In the genomic region with DNA sequence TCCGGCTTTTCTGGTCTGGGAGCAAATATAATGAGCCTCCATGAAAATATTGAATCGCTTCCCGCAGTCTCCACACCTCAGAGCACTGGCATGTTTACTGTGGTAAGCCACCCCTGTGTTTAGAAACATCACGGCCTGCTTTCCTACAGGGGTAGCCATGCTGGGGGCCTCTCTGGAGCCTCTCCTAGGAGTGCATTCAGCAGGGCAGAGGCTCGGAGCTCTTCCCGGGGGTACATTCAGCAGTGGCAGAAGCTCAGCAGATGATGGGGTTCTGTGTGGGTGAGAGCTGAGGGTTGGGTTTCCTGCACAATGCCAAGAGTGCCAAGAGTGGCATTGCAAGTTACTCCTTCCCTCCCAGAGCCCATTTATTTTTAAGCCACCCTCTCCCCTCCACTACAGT, we compare ENCODE assay signal across 19 cellular contexts.
DNase-seq lines count a peak whose midpoint lies in the region; ATAC-seq, FAIRE-seq and TF ChIP-seq lines count a peak whose summit lies in the region.
"Had no signal": no experiment of that assay in that cellular context is flagged by ENCODE, and none has a peak within 500 bp of the region (broad histone marks: within the 10 kb centered on the region; RNA-seq: fewer than 3 reads in every experiment).

No MANE protein-coding gene starts in this region.

- BruUV-seq in Calu3 (replicated peaks; lab: Mats Ljungman, UMichigan) = no TSS peak

- no peaks in the 10 kb centered on the region for H3K79me2 ChIP-seq in H1 (ENCODE audit: control insufficient read depth in 1 of 2, insufficient read depth in 2 of 2, low read length in 2 of 2)

- no peak overlapping the region for H2BK120ac ChIP-seq in H1 (replicated peaks; ENCODE audit: low read depth, low read length)

- CTCF ChIA-PET in H1 (lab: Charles Lee; ENCODE audit: partially characterized antibody) (interaction anchor here (0.7 to 2.5 kb wide), 3 partner anchors 11 to 33 kb away, joined by 3 to 7 read pairs (median 4); no protein-coding TSS in a partner anchor), Calu3 (lab: Charles Lee) (no interaction called here)

- FAIRE-seq in H1 (lab: Jason Lieb, UNC) = no peak
- FAIRE-seq: D721Med had no signal

- no peak for TF ChIP-seq POLR2A in H1 (IDR thresholded peaks at IDR 0.05; ENCODE audit: control extremely low read depth in 1 of 2, low read depth in 2 of 2, low read length in 2 of 2)

- H3K4me1 ChIP-seq in H1 (replicated peaks in 1 of 4; ENCODE audit: control insufficient read depth in 3 of 4, insufficient read depth in 4 of 4, low read length in 3 of 4) = peaks cover 0 to 3% (median 0%) of the 10 kb centered on the region in 4 experiments; a peak in 2 of 7 replicates
- H3K4me1 ChIP-seq: prostate gland had no signal

- H4K8ac ChIP-seq in H1 (ENCODE audit: extremely low read depth, insufficient read depth, low read length) = no peak overlapping the region

- H2AK5ac ChIP-seq in H1 (ENCODE audit: low read depth, low read length) = peak overlapping the region; percentile 6; the same call in 1 of the 2 replicates

- peak overlapping the region in 1 of 2 experiments; percentile 84; a peak in 1 of 4 replicates for H3K4me2 ChIP-seq in H1 (ENCODE audit: insufficient read depth in 1 of 2, low read depth in 2 of 2, low read length in 2 of 2)

- H2BK12ac ChIP-seq in H1 (ENCODE audit: low read depth, low read length) = no peak overlapping the region

- no peak overlapping the region for H4K5ac ChIP-seq in H1 (ENCODE audit: insufficient read length, low read depth, low read length)

- TF ChIP-seq EP300 in H1 (IDR thresholded peaks at IDR 0.05; ENCODE audit: borderline replicate concordance in 1 of 2, low read depth in 2 of 2, low read length in 2 of 2) = no peak

- H2BK15ac ChIP-seq in H1 (ENCODE audit: low read length) = no peak overlapping the region

- no peak for ATAC-seq in stimulated activated effector memory CD8-positive, alpha-beta T cell treated with anti-CD3 and anti-CD28 coated beads, Interleukin-12 subunit alpha, Interleukin-12 subunit beta, amount 100 ng/mL, for 72 hours
- ATAC-seq: gastrocnemius medialis had no signal

- 92% methylated on average over 6 of the region's 6 CpGs; no CpG with 5 or more reads in 1 of the 2 experiments for WGBS in H1 (ENCODE audit: extremely low coverage in 1 of 2, insufficient coverage in 1 of 2, insufficient read length in 1 of 2, insufficient replicate concordance in 2 of 2, low coverage in 1 of 2, low lambda C conversion rate in 2 of 2, missing lambda C conversion rate in 1 of 2), 2 experiments

- no peak overlapping the region for H3K23ac ChIP-seq in H1 (ENCODE audit: insufficient read length)

- POLR2A ChIA-PET in H1 (lab: Charles Lee; ENCODE audit: partially characterized antibody) = no interaction called here

- H3K4me1 Mint-ChIP-seq in stimulated activated effector memory CD8-positive, alpha-beta T cell treated with anti-CD3 and anti-CD28 coated beads, Interleukin-12 subunit alpha, Interleukin-12 subunit beta, amount 100 ng/mL, for 72 hours = no peaks in the 10 kb centered on the region
- no peaks in the 10 kb centered on the region for H3K4me1 Mint-ChIP-seq in Calu3 (ENCODE audit: low read depth, unreplicated experiment)

- peaks cover 0 to 24% (median 20%) of the 10 kb centered on the region in 4 experiments; a peak in 6 of 7 replicates for H3K27me3 ChIP-seq in H1 (replicated peaks in 1 of 4; ENCODE audit: control insufficient read depth in 3 of 4, extremely low read depth in 1 of 4, insufficient read depth in 3 of 4, low read length in 3 of 4)

- no peak overlapping the region for H3K27ac ChIP-seq in H1 (ENCODE audit: low read depth, low read length)
- H3K27ac ChIP-seq: gastrocnemius medialis, left ventricle myocardium inferior, prostate gland had no signal

- intact Hi-C loops in Calu3 (cut with micrococcal nuclease; ENCODE audit: unreplicated experiment) = no loop called here

- no peaks in the 10 kb centered on the region for H3K36me3 ChIP-seq in H1 (ENCODE audit: control insufficient read depth in 2 of 4, insufficient read depth in 4 of 4, low read length in 3 of 4)
- H3K36me3 ChIP-seq: gastrocnemius medialis, left ventricle myocardium inferior, prostate gland had no signal

- H2BK20ac ChIP-seq in H1 (ENCODE audit: low read length) = no peak overlapping the region

- H3K27ac Mint-ChIP-seq in stimulated activated effector memory CD8-positive, alpha-beta T cell treated with anti-CD3 and anti-CD28 coated beads, Interleukin-12 subunit alpha, Interleukin-12 subunit beta, amount 100 ng/mL, for 72 hours = peak overlapping the region; percentile 52
- no peak overlapping the region for H3K27ac Mint-ChIP-seq in Calu3 (ENCODE audit: unreplicated experiment)

- H3K4ac ChIP-seq in H1 (replicated peaks; ENCODE audit: insufficient read length, low read depth, low read length) = no peak overlapping the region

- H3K4me3 ChIP-seq in H1 (ENCODE audit: extremely low read depth in 1 of 4, insufficient read depth in 2 of 4, low read depth in 3 of 4, low read length in 4 of 4) = no peak overlapping the region
- H3K4me3 ChIP-seq: gastrocnemius medialis, prostate gland had no signal

- H3K79me1 ChIP-seq in H1 (ENCODE audit: low read depth, low read length) = no peaks in the 10 kb centered on the region

- H3K9ac ChIP-seq in H1 (replicated peaks in 1 of 4; ENCODE audit: extremely low read depth in 1 of 4, low read depth in 3 of 4, low read length in 3 of 4) = no peak overlapping the region

- no peak overlapping the region for H4K91ac ChIP-seq in H1 (replicated peaks; ENCODE audit: insufficient read length, low read length)

- peaks cover 7 to 13% of the 10 kb centered on the region in 2 experiments; a peak in 2 of 4 replicates for H3K9me3 ChIP-seq in H1 (ENCODE audit: insufficient read depth in 2 of 2, low read depth in 1 of 2, low read length in 1 of 2)
- H3K9me3 ChIP-seq: gastrocnemius medialis, left ventricle myocardium inferior, prostate gland had no signal

- no peak overlapping the region for H3K14ac ChIP-seq in H1 (ENCODE audit: insufficient read length)

- TF ChIP-seq RAD21 in H1 (IDR thresholded peaks at IDR 0.05 in 1 of 2, conservative IDR thresholded peaks at IDR 0.05 in 1 of 2; ENCODE audit: low read depth in 2 of 2, low read length in 2 of 2) = no peak

- no peaks in the 10 kb centered on the region for H3K36me3 Mint-ChIP-seq in stimulated activated effector memory CD8-positive, alpha-beta T cell treated with anti-CD3 and anti-CD28 coated beads, Interleukin-12 subunit alpha, Interleukin-12 subunit beta, amount 100 ng/mL, for 72 hours
- H3K36me3 Mint-ChIP-seq in Calu3 (ENCODE audit: insufficient read depth, unreplicated experiment) = peaks cover 4% of the 10 kb centered on the region

- H3K9me3 Mint-ChIP-seq in stimulated activated effector memory CD8-positive, alpha-beta T cell treated with anti-CD3 and anti-CD28 coated beads, Interleukin-12 subunit alpha, Interleukin-12 subunit beta, amount 100 ng/mL, for 72 hours = no peaks in the 10 kb centered on the region
- H3K9me3 Mint-ChIP-seq in Calu3 (ENCODE audit: low read depth, unreplicated experiment) = no peaks in the 10 kb centered on the region

- peak; percentile 38 for DNase-seq in activated effector memory CD4-positive, alpha-beta T cell treated with anti-CD3 and anti-CD28 coated beads, Interleukin-2, amount 50 U/mL, for 16 hours
- no peak for DNase-seq in activated effector memory CD4-positive, alpha-beta T cell treated with Interleukin-2 at 50 U/mL for 16 hours
- DNase-seq in NCI-H1694 (lab: John Stamatoyannopoulos, UW) (peak; percentile 86), H1 (ENCODE audit: low read depth in 1 of 2, low spot score in 2 of 2) (no peak), NCI-H1417 treated with DMSO at 0.1 percent for 48 hours (lab: John Stamatoyannopoulos, UW) (no peak), 8988T (no peak), Calu3 (no peak)
- DNase-seq in stimulated activated effector memory CD8-positive, alpha-beta T cell treated with anti-CD3 and anti-CD28 coated beads, Interleukin-12 subunit alpha, Interleukin-12 subunit beta, amount 100 ng/mL, for 72 hours (ENCODE audit: low spot score in 2 of 2) = no peak
- DNase-seq: activated CD4-positive, alpha-beta T cell treated with anti-CD3 and anti-CD28 coated beads for 4 hours; activated T-cell treated with anti-CD3 and anti-CD28 coated beads for 4 hours; gastrocnemius medialis; GOT3; KBM-7; left ventricle myocardium inferior; NCI-H1092; OCI-M1; T1000 had no signal

- no peak overlapping the region for H3K18ac ChIP-seq in H1 (ENCODE audit: extremely low read depth, low read length)

- no peak overlapping the region for H2AFZ ChIP-seq in H1 (ENCODE audit: low read length)

- no peak overlapping the region for H3K4me3 Mint-ChIP-seq in stimulated activated effector memory CD8-positive, alpha-beta T cell treated with anti-CD3 and anti-CD28 coated beads, Interleukin-12 subunit alpha, Interleukin-12 subunit beta, amount 100 ng/mL, for 72 hours
- H3K4me3 Mint-ChIP-seq in Calu3 (ENCODE audit: low read depth, unreplicated experiment) = no peak overlapping the region

- no peaks in the 10 kb centered on the region for H4K20me1 ChIP-seq in H1 (replicated peaks in 1 of 2; ENCODE audit: control insufficient read depth in 1 of 2, insufficient read depth in 2 of 2, low read length in 2 of 2)

- H2BK5ac ChIP-seq in H1 (ENCODE audit: low read depth, low read length) = no peak overlapping the region

- H3K23me2 ChIP-seq in H1 (ENCODE audit: low read depth, low read length) = peaks cover 9% of the 10 kb centered on the region; the same call in 1 of the 2 replicates

- no peak overlapping the region for H3K56ac ChIP-seq in H1 (replicated peaks; ENCODE audit: insufficient read length, low read depth, low read length)

- peaks cover 15% of the 10 kb centered on the region for H3K27me3 Mint-ChIP-seq in Calu3 (ENCODE audit: unreplicated experiment)

- no peak for TF ChIP-seq CTCF in H1 (IDR thresholded peaks at IDR 0.05; ENCODE audit: control extremely low read depth in 1 of 3, insufficient read depth in 1 of 3, low read depth in 1 of 3, low read length in 3 of 3)
- TF ChIP-seq CTCF in Calu3 (IDR thresholded peaks at IDR 0.05; ENCODE audit: unreplicated experiment) = no peak

TF ChIP-seq in H1, 55 proteins besides CTCF, POLR2A, EP300 and RAD21 (continues in another document):
- TF ChIP-seq TCF12 (IDR thresholded peaks at IDR 0.05; ENCODE audit: low read depth, low read length) (no peak), SAP30 (IDR thresholded peaks at IDR 0.05; ENCODE audit: insufficient read depth, insufficient replicate concordance, low read length) (no peak), RXRA (IDR thresholded peaks at IDR 0.05; ENCODE audit: insufficient read depth, low read depth, low read length) (no peak), POU5F1 (IDR thresholded peaks at IDR 0.05; ENCODE audit: low read depth, low read length) (no peak), POLR2AphosphoS5 (IDR thresholded peaks at IDR 0.05; ENCODE audit: low read depth, low read length) (no peak), CBX5 (IDR thresholded peaks at IDR 0.05; ENCODE audit: low read depth, low read length) (no peak), SIRT6 (IDR thresholded peaks at IDR 0.05; ENCODE audit: low read length) (no peak), ZNF274 (IDR thresholded peaks at IDR 0.05; ENCODE audit: borderline replicate concordance, extremely low read depth, low read length) (no peak), NRF1 (IDR thresholded peaks at IDR 0.05; ENCODE audit: low read depth, low read length) (no peak), JUND (IDR thresholded peaks at IDR 0.05; ENCODE audit: low read length) (no peak), KDM4A (IDR thresholded peaks at IDR 0.05; ENCODE audit: low read depth, low read length, severe bottlenecking) (no peak)

Comparison
In these comparisons a context has a peak if more than half of its experiments do, and no peak if none do; other contexts are left out.
1. DNase-seq: peak in activated effector memory CD4-positive, alpha-beta T cell treated with anti-CD3 and anti-CD28 coated beads, Interleukin-2, amount 50 U/mL, for 16 hours (single experiment) and NCI-H1694 (single experiment); none in activated effector memory CD4-positive, alpha-beta T cell treated with Interleukin-2 at 50 U/mL for 16 hours (single experiment), H1 (0 of 2), stimulated activated effector memory CD8-positive, alpha-beta T cell treated with anti-CD3 and anti-CD28 coated beads, Interleukin-12 subunit alpha, Interleukin-12 subunit beta, amount 100 ng/mL, for 72 hours (0 of 2), NCI-H1417 treated with DMSO at 0.1 percent for 48 hours (single experiment), 8988T (single experiment) and Calu3 (single experiment).